In genomic region chr1:171663036-171663853, GRCh38 we compare ENCODE assay signal across 36 cellular contexts. TPM values are rescaled to one million over a fixed set of nuclear protein-coding genes. Genes with fewer than 3 reads are reported as not detected.
DNase-seq lines count a peak whose midpoint lies in the region; ATAC-seq and TF ChIP-seq lines count a peak whose summit lies in the region.
"Had no signal": no experiment of that assay in that cellular context is flagged by ENCODE, and none has a peak within 500 bp of the region (broad histone marks: within the 10 kb centered on the region; RNA-seq: fewer than 3 reads in every experiment).

No MANE protein-coding gene starts in this region.

- H2AFZ ChIP-seq in GM23338 (peak overlapping the region; percentile 11; the same call in 1 of the 2 replicates), neural progenitor cell (replicated peaks) (peak overlapping the region; percentile 17), trophoblast cell (ENCODE audit: insufficient read depth, low read length, poor library complexity) (no peak overlapping the region)

- H3K14ac ChIP-seq in trophoblast cell (ENCODE audit: low read length), result no peak overlapping the region

- H3K9ac ChIP-seq in neural progenitor cell, result no peak overlapping the region
- H3K9ac ChIP-seq in trophoblast cell (ENCODE audit: low read length), result no peak overlapping the region
- H3K9ac ChIP-seq: BLaER1, KMS-11 had no signal

- TF ChIP-seq POLR2A in gastroesophageal sphincter (IDR thresholded peaks at IDR 0.05), result no peak

- no peak overlapping the region for H2BK5ac ChIP-seq in trophoblast cell (ENCODE audit: low read depth, low read length, poor library complexity)

- H3K79me2 ChIP-seq in GM23338 (replicated peaks; ENCODE audit: insufficient read depth) (no peaks in the 10 kb centered on the region), neural progenitor cell (ENCODE audit: low read depth) (no peaks in the 10 kb centered on the region), trophoblast cell (ENCODE audit: control insufficient read depth, insufficient read depth, low read length, poor library complexity) (no peaks in the 10 kb centered on the region)

- ATAC-seq in GM23338, result no peak
- ATAC-seq in gastroesophageal sphincter, result peak; percentile 78
- no peak for ATAC-seq in CD4-positive, alpha-beta T cell (ENCODE audit: poor library complexity)
- ATAC-seq in GM19455 (IDR thresholded peaks at IDR 0.05; ENCODE audit: unreplicated experiment), result no peak
- ATAC-seq: activated CD8-positive, alpha-beta memory T cell treated with anti-CD3 and anti-CD28 coated beads, Interleukin-2, amount 10 ng/mL, durations not matched to agents 7 days and 5 days; effector memory CD8-positive, alpha-beta T cell; esophagus mucosa; right lobe of liver; stimulated activated naive B cell treated with anti-CD40 and anti-IgM and Interleukin-4, amounts not matched to agents 10 μg/mL and 1 μg/mL and 100 μg/mL, for 72 hours had no signal

- no peak for TF ChIP-seq EP300 in gastroesophageal sphincter (IDR thresholded peaks at IDR 0.05)

- peaks cover 4% of the 10 kb centered on the region; the same call in 1 of the 2 replicates for H3K4me1 ChIP-seq in GM23338 (ENCODE audit: insufficient read depth)
- peaks cover 30 to 81% (median 37%) of the 10 kb centered on the region in 3 donors for H3K4me1 ChIP-seq in gastroesophageal sphincter
- H3K4me1 ChIP-seq in neural progenitor cell, result peaks cover 17% of the 10 kb centered on the region
- H3K4me1 ChIP-seq in tibial artery, result peaks cover 0 to 19% (median 2%) of the 10 kb centered on the region in 4 donors
- H3K4me1 ChIP-seq in trophoblast cell (ENCODE audit: control insufficient read depth in 1 of 2, insufficient read depth in 2 of 2, low read length in 2 of 2), result peaks cover 3 to 4% of the 10 kb centered on the region in 2 experiments
- H3K4me1 ChIP-seq: BLaER1, pancreas, right lobe of liver, SJCRH30, thyroid gland had no signal

- no peaks in the 10 kb centered on the region for H3K9me3 ChIP-seq in gastroesophageal sphincter
- no peaks in the 10 kb centered on the region for H3K9me3 ChIP-seq in neural progenitor cell (ENCODE audit: low read depth)
- no peaks in the 10 kb centered on the region for H3K9me3 ChIP-seq in tibial artery
- H3K9me3 ChIP-seq in CD4-positive, alpha-beta T cell (ENCODE audit: control insufficient read depth, low read length), result no peaks in the 10 kb centered on the region
- H3K9me3 ChIP-seq in trophoblast cell (ENCODE audit: insufficient read depth, low read depth, low read length), result no peaks in the 10 kb centered on the region
- H3K9me3 ChIP-seq: BLaER1, pancreas, right lobe of liver, SJCRH30, thyroid gland had no signal

- no peaks in the 10 kb centered on the region for H3K27me3 Mint-ChIP-seq in GM23338 (ENCODE audit: insufficient read depth, low read depth, poor library complexity)
- no peaks in the 10 kb centered on the region for H3K27me3 Mint-ChIP-seq in neural progenitor cell (ENCODE audit: insufficient read depth, low read depth)
- H3K27me3 Mint-ChIP-seq in CD4-positive, alpha-beta T cell, result peaks cover 6% of the 10 kb centered on the region
- H3K27me3 Mint-ChIP-seq: stimulated activated naive B cell treated with anti-CD40 and anti-IgM and Interleukin-4, amounts not matched to agents 10 μg/mL and 1 μg/mL and 100 μg/mL, for 72 hours had no signal

- WGBS in gastroesophageal sphincter (ENCODE audit: low coverage in 1 of 2), 2 donors, result 0 to 25% methylated on average over 1 to 6 of the region's 7 CpGs
- WGBS in trophoblast cell (ENCODE audit: extremely low coverage, insufficient coverage, insufficient read length), result no CpG with 5 or more reads among the region's 7 CpGs

- H3K9me3 Mint-ChIP-seq in GM23338 (no peaks in the 10 kb centered on the region), neural progenitor cell (no peaks in the 10 kb centered on the region)
- no peaks in the 10 kb centered on the region for H3K9me3 Mint-ChIP-seq in CD4-positive, alpha-beta T cell
- H3K9me3 Mint-ChIP-seq: activated naive CD4-positive, alpha-beta T cell treated with anti-CD3 and anti-CD28 coated beads, Interleukin-2, amount 50 U/mL, for 24 hours; effector memory CD8-positive, alpha-beta T cell; nephron had no signal

- H4K12ac ChIP-seq in trophoblast cell (ENCODE audit: low read depth, low read length), result no peak overlapping the region

- H3K27ac Mint-ChIP-seq in GM23338, result no peak overlapping the region
- H3K27ac Mint-ChIP-seq in neural progenitor cell, result no peak overlapping the region
- H3K27ac Mint-ChIP-seq in CD4-positive, alpha-beta T cell, result no peak overlapping the region
- H3K27ac Mint-ChIP-seq: activated CD8-positive, alpha-beta memory T cell treated with anti-CD3 and anti-CD28 coated beads, Interleukin-2, amount 10 ng/mL, durations not matched to agents 7 days and 5 days; activated naive CD4-positive, alpha-beta T cell treated with anti-CD3 and anti-CD28 coated beads, Interleukin-2, amount 50 U/mL, for 24 hours; effector memory CD8-positive, alpha-beta T cell; nephron; stimulated activated naive B cell treated with anti-CD40 and anti-IgM and Interleukin-4, amounts not matched to agents 10 μg/mL and 1 μg/mL and 100 μg/mL, for 72 hours had no signal

- CTCF ChIA-PET in CD4-positive, alpha-beta T cell (lab: Charles Lee), result no interaction called here

- no peak overlapping the region for H3K23ac ChIP-seq in trophoblast cell (ENCODE audit: low read length)

- POLR2A ChIA-PET in CD4-positive, alpha-beta T cell (lab: Charles Lee), result no interaction called here

- H3K9me2 ChIP-seq in GM23338 (ENCODE audit: insufficient read depth), result no peaks in the 10 kb centered on the region

- intact Hi-C loops in tibial artery (cut with DNase I; ENCODE audit: low total_unique reads), result no loop called here
- intact Hi-C loops in CD4-positive, alpha-beta T cell (cut with DNase I, micrococcal nuclease), result no loop called here

- TF ChIP-seq CTCF in GM23338 (conservative IDR thresholded peaks at IDR 0.05; ENCODE audit: low read depth in 2 of 2), result no peak
- no peak for TF ChIP-seq CTCF in gastroesophageal sphincter (IDR thresholded peaks at IDR 0.05)
- TF ChIP-seq CTCF in neural progenitor cell (IDR thresholded peaks at IDR 0.05), result no peak
- no peak for TF ChIP-seq CTCF in tibial artery (IDR thresholded peaks at IDR 0.05)
- no peak for TF ChIP-seq CTCF in CD4-positive, alpha-beta T cell (IDR thresholded peaks at IDR 0.05)

- no peak overlapping the region for H3K4me2 ChIP-seq in GM23338
- H3K4me2 ChIP-seq in neural progenitor cell, result no peak overlapping the region
- H3K4me2 ChIP-seq in trophoblast cell (ENCODE audit: low read length), result no peak overlapping the region
- H3K4me2 ChIP-seq: BLaER1, KMS-11 had no signal

- H2BK12ac ChIP-seq in trophoblast cell (ENCODE audit: low read length), result no peak overlapping the region

- H3K4ac ChIP-seq in trophoblast cell (ENCODE audit: low read depth, low read length), result no peak overlapping the region

- H3K4me1 Mint-ChIP-seq in GM23338, result peaks cover 12% of the 10 kb centered on the region
- H3K4me1 Mint-ChIP-seq in neural progenitor cell, result peaks cover 3% of the 10 kb centered on the region
- no peaks in the 10 kb centered on the region for H3K4me1 Mint-ChIP-seq in CD4-positive, alpha-beta T cell (ENCODE audit: low read depth)
- H3K4me1 Mint-ChIP-seq: activated CD8-positive, alpha-beta memory T cell treated with anti-CD3 and anti-CD28 coated beads, Interleukin-2, amount 10 ng/mL, durations not matched to agents 7 days and 5 days; activated naive CD4-positive, alpha-beta T cell treated with anti-CD3 and anti-CD28 coated beads, Interleukin-2, amount 50 U/mL, for 24 hours; nephron; stimulated activated naive B cell treated with anti-CD40 and anti-IgM and Interleukin-4, amounts not matched to agents 10 μg/mL and 1 μg/mL and 100 μg/mL, for 72 hours had no signal

- H2AK5ac ChIP-seq in trophoblast cell (ENCODE audit: low read length), result no peak overlapping the region

- H3K18ac ChIP-seq in trophoblast cell (ENCODE audit: low read length), result no peak overlapping the region

- H3K27ac ChIP-seq in GM23338 (ENCODE audit: low read depth) (no peak overlapping the region), gastroesophageal sphincter (peak overlapping the region; percentile 84 to 87 (median 86)), neural progenitor cell (no peak overlapping the region), tibial artery (peak overlapping the region; percentile 31 to 53), trophoblast cell (ENCODE audit: low read depth, low read length) (no peak overlapping the region)
- no peak overlapping the region for H3K27ac ChIP-seq in CD4-positive, alpha-beta T cell (ENCODE audit: low read depth, low read length)
- H3K27ac ChIP-seq: BLaER1, HL-60, KMS-11, pancreas, right lobe of liver, SJCRH30 had no signal

- H2BK120ac ChIP-seq in trophoblast cell (ENCODE audit: insufficient read depth, low read length, poor library complexity), result no peak overlapping the region

- no peaks in the 10 kb centered on the region for H3K27me3 ChIP-seq in GM23338 (ENCODE audit: insufficient read depth)
- H3K27me3 ChIP-seq in gastroesophageal sphincter, result no peaks in the 10 kb centered on the region
- no peaks in the 10 kb centered on the region for H3K27me3 ChIP-seq in neural progenitor cell
- no peaks in the 10 kb centered on the region for H3K27me3 ChIP-seq in tibial artery
- H3K27me3 ChIP-seq in CD4-positive, alpha-beta T cell (ENCODE audit: control insufficient read depth, insufficient read depth, low read length), result no peaks in the 10 kb centered on the region
- no peaks in the 10 kb centered on the region for H3K27me3 ChIP-seq in trophoblast cell (ENCODE audit: insufficient read depth, low read length)
- H3K27me3 ChIP-seq: BLaER1, pancreas, right lobe of liver, SJCRH30, thyroid gland had no signal

- H3K4me3 Mint-ChIP-seq in GM23338 (no peak overlapping the region), neural progenitor cell (no peak overlapping the region)
- H3K4me3 Mint-ChIP-seq in CD4-positive, alpha-beta T cell, result no peak overlapping the region
- H3K4me3 Mint-ChIP-seq: activated CD8-positive, alpha-beta memory T cell treated with anti-CD3 and anti-CD28 coated beads, Interleukin-2, amount 10 ng/mL, durations not matched to agents 7 days and 5 days; activated naive CD4-positive, alpha-beta T cell treated with anti-CD3 and anti-CD28 coated beads, Interleukin-2, amount 50 U/mL, for 24 hours; effector memory CD8-positive, alpha-beta T cell; nephron; stimulated activated naive B cell treated with anti-CD40 and anti-IgM and Interleukin-4, amounts not matched to agents 10 μg/mL and 1 μg/mL and 100 μg/mL, for 72 hours had no signal

- H3K4me3 ChIP-seq in GM23338, result no peak overlapping the region
- no peak overlapping the region for H3K4me3 ChIP-seq in gastroesophageal sphincter
- no peak overlapping the region for H3K4me3 ChIP-seq in neural progenitor cell
- no peak overlapping the region for H3K4me3 ChIP-seq in tibial artery
- no peak overlapping the region for H3K4me3 ChIP-seq in trophoblast cell (ENCODE audit: low read depth, low read length)
- H3K4me3 ChIP-seq: BLaER1, pancreas, right lobe of liver, SJCRH30, thyroid gland had no signal

- DNase-seq in GM23338 (ENCODE audit: low spot score), result no peak
- DNase-seq in neural progenitor cell (ENCODE audit: low spot score), result no peak
- no peak for DNase-seq in tibial artery
- no peak for DNase-seq in CD4-positive, alpha-beta T cell
- DNase-seq in trophoblast cell, result no peak
- no peak for DNase-seq in NCI-H2227 (lab: John Stamatoyannopoulos, UW; ENCODE audit: unreplicated experiment)
- DNase-seq: ACHN; activated CD4-positive, CD25-positive, alpha-beta regulatory T cell; activated CD8-positive, alpha-beta memory T cell treated with anti-CD3 and anti-CD28 coated beads, Interleukin-2, amount 10 ng/mL, durations not matched to agents 7 days and 5 days; COR-L47; cortex of kidney; DMS79; effector memory CD8-positive, alpha-beta T cell; GF-D8; MM.1S; NCI-H1436; NCI-H2081 treated with DMSO at 0.1 percent for 48 hours; NCI-H345; NCI-H748 treated with DMSO at 0.1 percent for 48 hours; pancreas; right lobe of liver; SJCRH30; stimulated activated naive B cell treated with anti-CD40 and anti-IgM and Interleukin-4, amounts not matched to agents 10 μg/mL and 1 μg/mL and 100 μg/mL, for 72 hours; T-helper 1 cell; thyroid gland had no signal

- H3K79me1 ChIP-seq in trophoblast cell (ENCODE audit: low read length), result peaks cover 3% of the 10 kb centered on the region

- no peaks in the 10 kb centered on the region for H3K36me3 ChIP-seq in GM23338 (ENCODE audit: insufficient read depth)
- no peaks in the 10 kb centered on the region for H3K36me3 ChIP-seq in gastroesophageal sphincter
- no peaks in the 10 kb centered on the region for H3K36me3 ChIP-seq in neural progenitor cell
- H3K36me3 ChIP-seq in tibial artery, result no peaks in the 10 kb centered on the region
- H3K36me3 ChIP-seq in trophoblast cell (ENCODE audit: control insufficient read depth in 1 of 2, insufficient read depth in 2 of 2, low read length in 2 of 2), result no peaks in the 10 kb centered on the region
- H3K36me3 ChIP-seq: BLaER1, pancreas, right lobe of liver, SJCRH30, thyroid gland had no signal

- H3K36me3 Mint-ChIP-seq in GM23338 (ENCODE audit: low read depth) (no peaks in the 10 kb centered on the region), neural progenitor cell (no peaks in the 10 kb centered on the region)
- H3K36me3 Mint-ChIP-seq in CD4-positive, alpha-beta T cell (ENCODE audit: low read depth), result no peaks in the 10 kb centered on the region
- H3K36me3 Mint-ChIP-seq: activated CD8-positive, alpha-beta memory T cell treated with anti-CD3 and anti-CD28 coated beads, Interleukin-2, amount 10 ng/mL, durations not matched to agents 7 days and 5 days; activated naive CD4-positive, alpha-beta T cell treated with anti-CD3 and anti-CD28 coated beads, Interleukin-2, amount 50 U/mL, for 24 hours; stimulated activated naive B cell treated with anti-CD40 and anti-IgM and Interleukin-4, amounts not matched to agents 10 μg/mL and 1 μg/mL and 100 μg/mL, for 72 hours had no signal

- no peak overlapping the region for H4K8ac ChIP-seq in trophoblast cell (ENCODE audit: low read depth, low read length)

- H3F3A ChIP-seq in GM23338 (replicated peaks; ENCODE audit: low read depth), result no peaks in the 10 kb centered on the region
- no peaks in the 10 kb centered on the region for H3F3A ChIP-seq in neural progenitor cell (ENCODE audit: low read depth)

- H4K91ac ChIP-seq in trophoblast cell (ENCODE audit: low read depth, low read length), result no peak overlapping the region

- no peaks in the 10 kb centered on the region for H4K20me1 ChIP-seq in GM23338 (replicated peaks; ENCODE audit: insufficient read depth)
- no peaks in the 10 kb centered on the region for H4K20me1 ChIP-seq in neural progenitor cell (ENCODE audit: low read depth)
- H4K20me1 ChIP-seq: BLaER1 had no signal

RNA-seq across cellular contexts. Expression of gene MYOC, which starts 10.8 kb away (rescaled TPM):
- not detected in 2 replicates for total RNA-seq in GM23338 (2014; rRNA removed; shearing (Covaris generic))
- not detected in 2 replicates for polyA plus RNA-seq in GM23338 (2016; fragmentation: Nextera tagmentation; extraction: Ambion mirVana)
- total RNA-seq in gastroesophageal sphincter (1,000 to 10,000 TPM in 1 of 4 donors, 100 to 1,000 TPM in 2, 10 to 100 TPM in 1; 88.5 to 1,432 (median 227) TPM), neural progenitor cell (ENCODE audit: low replicate concordance) (not detected in 2 replicates)
- not detected for total RNA-seq in CD4-positive, alpha-beta T cell
- polyA plus RNA-seq in trophoblast cell (2013), result not detected in 2 replicates
- total RNA-seq: activated CD8-positive, alpha-beta memory T cell treated with anti-CD3 and anti-CD28 coated beads, Interleukin-2, amount 10 ng/mL, durations not matched to agents 7 days and 5 days; mononuclear cell; right lobe of liver; SJCRH30 had no signal

RNA-seq across cellular contexts. Expression of gene MYOCOS, which starts 41.2 kb away (rescaled TPM):
- total RNA-seq in GM23338 (2014; rRNA removed; shearing (Covaris generic)), result not detected in 2 replicates
- not detected in 2 replicates for polyA plus RNA-seq in GM23338 (2016; fragmentation: Nextera tagmentation; extraction: Ambion mirVana)
- total RNA-seq in gastroesophageal sphincter (not detected), neural progenitor cell (ENCODE audit: low replicate concordance) (not detected in 2 replicates)
- under 1 TPM in 1 of 2 experiments, not detected in 1; 0.14 TPM for total RNA-seq in CD4-positive, alpha-beta T cell
- polyA plus RNA-seq in trophoblast cell (2013), result 0.04 and 0.10 TPM in 2 replicates
- total RNA-seq: activated CD8-positive, alpha-beta memory T cell treated with anti-CD3 and anti-CD28 coated beads, Interleukin-2, amount 10 ng/mL, durations not matched to agents 7 days and 5 days; esophagus mucosa; frontal cortex; lower leg skin; mononuclear cell; pancreas; right lobe of liver; SJCRH30 had no signal

Comparison
In these comparisons a context has a peak if more than half of its experiments do, and no peak if none do; other contexts are left out.
1. H3K27ac ChIP-seq: peak in gastroesophageal sphincter (4 of 4) and tibial artery (2 of 2); none in GM23338 (single experiment), neural progenitor cell (single experiment), CD4-positive, alpha-beta T cell (single experiment) and trophoblast cell (single experiment).
2. RNA of gene MYOC, which starts 10.8 kb away (total RNA-seq): 88.5 to 1,432 TPM in gastroesophageal sphincter; not detected in GM23338, not detected in neural progenitor cell and not detected in CD4-positive, alpha-beta T cell; every median in the first group is over 10 times any median in the second.